ENCODE assay signal across 8 cellular contexts in the genomic region with DNA sequence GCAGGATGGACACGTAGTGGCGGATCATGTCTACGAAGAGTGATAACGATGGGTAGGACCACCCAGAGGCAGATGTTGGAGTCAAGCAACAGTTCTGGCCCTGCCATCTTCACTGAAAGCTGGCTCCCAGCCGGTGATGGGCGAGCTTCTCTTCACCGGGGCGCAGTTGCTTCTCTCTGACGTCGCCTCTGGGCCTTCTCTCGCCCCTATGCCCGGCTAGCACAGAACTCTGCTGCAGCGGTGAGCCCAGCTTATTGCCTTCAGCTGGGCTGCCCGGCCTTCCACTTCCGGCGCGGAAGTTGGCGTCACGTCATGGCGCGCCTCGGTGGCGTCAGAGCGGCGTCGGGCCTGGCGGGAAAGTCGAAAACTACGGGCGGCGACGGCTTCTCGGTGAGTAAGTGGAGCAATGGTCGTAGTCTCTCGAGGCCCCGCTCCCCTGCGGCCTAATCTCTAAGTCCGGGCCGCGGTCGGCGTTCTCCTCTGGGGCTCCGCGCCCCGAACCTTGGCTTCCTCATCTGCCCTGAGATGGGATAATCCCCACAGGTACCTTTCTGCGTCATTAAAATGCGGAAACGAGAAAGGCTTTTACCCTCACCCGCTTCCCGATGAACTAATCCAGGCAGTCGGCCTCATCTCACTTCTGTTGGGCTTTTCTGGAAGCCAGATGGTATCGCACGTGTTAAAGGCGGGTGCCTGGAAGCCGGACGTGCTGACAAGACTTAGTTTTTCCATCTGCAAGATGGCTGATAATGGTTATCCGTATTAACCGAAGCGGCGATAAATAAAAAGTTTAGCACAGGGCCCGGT. TPM values are rescaled to one million over a fixed set of nuclear protein-coding genes. Genes with fewer than 3 reads are reported as not detected.
A peak's percentile ranks its signal among the peaks of the same experiment; 100 is the strongest.
DNase-seq lines count a peak whose midpoint lies in the region; ATAC-seq and FAIRE-seq lines count a peak whose summit lies in the region.

A gene (plus strand): TSS at position 354 of the 807 bp plus-strand sequence. CDS start 2,221 bp downstream, outside the sequence.

- FAIRE-seq in urothelium cell line (lab: Jason Lieb, UNC): peak; percentile 13

- intact Hi-C loops in left ventricle myocardium superior (cut with micrococcal nuclease): no loop called here

- ATAC-seq in GM18499 (IDR thresholded peaks at IDR 0.05; ENCODE audit: insufficient read depth, unreplicated experiment) (peak; percentile 72), HG02763 (IDR thresholded peaks at IDR 0.05; ENCODE audit: unreplicated experiment) (peak; percentile 91), left ventricle myocardium superior (peak; percentile 98)

- DNase-seq in NCI-H1417 (lab: John Stamatoyannopoulos, UW) (peak; percentile 72 to 86 (median 80)), T-helper 2 cell (peak; percentile 80 to 92 (median 86)), left ventricle myocardium superior (peak; percentile 92), pulmonary artery endothelial cell (ENCODE audit: low read depth, low spot score) (peak; percentile 43), urothelium cell line (ENCODE audit: low spot score) (peak; percentile 92)

- H3K27ac ChIP-seq in angular gyrus (ENCODE audit: low read depth, low read length): peak within 1 kb of the TSS; percentile 60

RNA-seq across cellular contexts. Expression of the gene that starts here (rescaled TPM):
- total RNA-seq in left ventricle myocardium superior (1.6 TPM), pulmonary artery endothelial cell (22.0 and 34.0 TPM in 2 replicates)

Comparison
In these comparisons a context has a peak if more than half of its experiments do, and no peak if none do; other contexts are left out.
1. Peak in every context shown above with its lines: DNase-seq, ATAC-seq and H3K27ac ChIP-seq.